15 cellular contexts compared by ENCODE assay signal in the genomic region with DNA sequence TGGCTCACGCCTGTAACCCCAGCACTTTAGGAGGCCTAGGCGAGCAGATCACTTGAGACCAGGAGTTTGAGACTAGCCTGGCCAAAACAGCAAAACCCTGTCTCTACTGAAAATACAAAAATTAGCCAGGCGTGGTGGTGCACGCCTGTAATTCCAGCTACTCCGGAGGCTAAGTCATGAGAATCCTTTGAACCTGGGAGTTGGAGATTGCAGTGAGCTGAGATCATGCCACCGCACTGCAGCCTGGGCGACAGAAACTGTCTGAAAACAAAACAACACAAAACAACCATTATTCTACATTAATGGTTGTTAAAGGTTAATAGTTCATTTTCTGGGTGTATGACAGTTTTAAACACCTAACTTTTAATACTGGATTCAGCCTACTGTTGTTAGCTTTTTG.
"Had no signal": no experiment of that assay in that cellular context is flagged by ENCODE, and none has a peak within 500 bp of the region (broad histone marks: within the 10 kb centered on the region; RNA-seq: fewer than 3 reads in every experiment).

No MANE protein-coding gene starts in this region.

- H3K27ac Mint-ChIP-seq: activated CD8-positive, alpha-beta T cell treated with anti-CD3 and anti-CD28 coated beads for 36 hours; nephron progenitor cell; stimulated activated naive CD8-positive, alpha-beta T cell treated with anti-CD3 and anti-CD28 coated beads, Interleukin-15, Interleukin-2, amounts not matched to agents 100 ng/mL and 50 ng/mL, for 24 hours had no signal

- H3K9me3 ChIP-seq: adrenal gland, spleen had no signal

- H3K27ac ChIP-seq: adrenal gland, epithelial cell of prostate had no signal

- H3K27me3 Mint-ChIP-seq: activated CD8-positive, alpha-beta T cell treated with anti-CD3 and anti-CD28 coated beads for 36 hours; stimulated activated naive CD8-positive, alpha-beta T cell treated with anti-CD3 and anti-CD28 coated beads, Interleukin-15, Interleukin-2, amounts not matched to agents 100 ng/mL and 50 ng/mL, for 24 hours had no signal

- H3K27me3 ChIP-seq: adrenal gland, spleen had no signal

- H3K9me3 Mint-ChIP-seq: activated CD8-positive, alpha-beta T cell treated with anti-CD3 and anti-CD28 coated beads for 36 hours; activated T-cell treated with anti-CD3 and anti-CD28 coated beads, Interleukin-2, amount 50 U/mL, for 72 hours; nephron progenitor cell; stimulated activated naive CD8-positive, alpha-beta T cell treated with anti-CD3 and anti-CD28 coated beads, Interleukin-15, Interleukin-2, amounts not matched to agents 100 ng/mL and 50 ng/mL, for 24 hours had no signal

- ATAC-seq: activated CD8-positive, alpha-beta T cell treated with anti-CD3 and anti-CD28 coated beads for 36 hours; activated T-cell treated with anti-CD3 and anti-CD28 coated beads, Interleukin-2, amount 50 U/mL, for 72 hours; sciatic nerve had no signal

- H3K36me3 ChIP-seq: adrenal gland, spleen had no signal

- DNase-seq: activated CD4-positive, alpha-beta T cell treated with anti-CD3 and anti-CD28 coated beads for 4 hours; activated CD8-positive, alpha-beta memory T cell treated with anti-CD3 and anti-CD28 coated beads, Interleukin-2, amount 50 U/mL, for 48 hours; activated CD8-positive, alpha-beta T cell treated with anti-CD3 and anti-CD28 coated beads for 36 hours; activated gamma-delta T cell treated with Interleukin-2 at 50 U/mL for 16 hours; activated T-cell treated with anti-CD3 and anti-CD28 coated beads, Interleukin-2, amount 50 U/mL, for 72 hours; adrenal gland; foreskin melanocyte; kidney glomerular epithelial cell; mesenchymal stem cell; nephron progenitor cell; spleen; T-helper 2 cell had no signal
